1 cellular context compared by ENCODE assay signal in the genomic region with DNA sequence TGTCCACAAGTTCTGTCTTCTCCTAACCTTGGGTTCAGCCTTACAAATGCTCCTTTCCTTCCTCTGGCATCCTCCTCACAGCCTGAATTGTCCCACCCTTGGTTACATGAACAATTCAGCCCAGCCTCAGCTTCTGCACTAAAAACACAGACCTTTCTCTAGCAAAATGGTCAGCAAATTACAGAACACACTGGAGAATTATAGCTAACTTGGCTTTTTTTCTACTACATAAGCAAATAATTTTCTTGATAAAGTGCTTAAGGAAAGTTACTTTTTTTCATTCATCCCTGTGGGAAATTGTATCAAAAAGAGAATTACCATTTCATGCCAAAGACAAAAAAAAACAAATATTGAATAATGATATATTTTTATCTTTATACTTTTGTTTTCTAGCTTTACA.
TF ChIP-seq lines count a peak whose summit lies in the region.

No MANE protein-coding gene starts in this region.

TF ChIP-seq in IMR-90, 13 proteins besides CTCF, POLR2A, EP300 and RAD21 (continued from another document):
- TF ChIP-seq, protein P1, sequence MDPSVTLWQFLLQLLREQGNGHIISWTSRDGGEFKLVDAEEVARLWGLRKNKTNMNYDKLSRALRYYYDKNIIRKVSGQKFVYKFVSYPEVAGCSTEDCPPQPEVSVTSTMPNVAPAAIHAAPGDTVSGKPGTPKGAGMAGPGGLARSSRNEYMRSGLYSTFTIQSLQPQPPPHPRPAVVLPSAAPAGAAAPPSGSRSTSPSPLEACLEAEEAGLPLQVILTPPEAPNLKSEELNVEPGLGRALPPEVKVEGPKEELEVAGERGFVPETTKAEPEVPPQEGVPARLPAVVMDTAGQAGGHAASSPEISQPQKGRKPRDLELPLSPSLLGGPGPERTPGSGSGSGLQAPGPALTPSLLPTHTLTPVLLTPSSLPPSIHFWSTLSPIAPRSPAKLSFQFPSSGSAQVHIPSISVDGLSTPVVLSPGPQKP (IDR thresholded peaks at IDR 0.05; ENCODE audit: borderline replicate concordance, low read depth, low read length): no peak
- TF ChIP-seq FOS (IDR thresholded peaks at IDR 0.05; ENCODE audit: low read depth, low read length) (no peak), MAZ (IDR thresholded peaks at IDR 0.05; ENCODE audit: borderline replicate concordance, low read depth, low read length) (no peak)
